Comparison of ENCODE assay signal across 8 cellular contexts in the genomic region with DNA sequence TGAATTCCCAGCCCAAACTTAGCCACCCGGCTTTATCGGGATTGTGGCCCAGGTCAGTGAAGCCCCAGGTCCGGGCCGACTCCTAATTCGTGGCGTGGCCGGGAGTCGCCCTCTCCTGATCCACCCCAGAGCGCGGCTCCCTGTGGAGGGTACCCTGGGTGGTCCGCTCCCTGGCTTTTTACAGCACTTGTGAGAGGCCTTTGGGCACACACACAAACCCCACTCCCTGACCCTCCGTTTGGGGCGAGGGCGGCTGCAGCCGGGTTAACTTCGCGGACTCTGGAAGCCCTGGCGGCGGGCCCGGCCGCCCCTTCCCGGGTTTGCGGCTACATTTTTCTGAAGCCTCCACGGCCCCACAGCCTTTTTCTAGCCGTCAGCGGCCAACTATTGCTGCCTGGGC. TPM values are rescaled to one million over a fixed set of nuclear protein-coding genes. Genes with fewer than 3 reads are reported as not detected.
A peak's percentile ranks its signal among the peaks of the same experiment; 100 is the strongest.
DNase-seq lines count a peak whose midpoint lies in the region; ATAC-seq, FAIRE-seq and TF ChIP-seq lines count a peak whose summit lies in the region.

No MANE protein-coding gene starts in this region.

- peaks cover 0 to 9% (median 3%) of the 10 kb centered on the region in 8 donors for H3K9me3 Mint-ChIP-seq in CD4-positive, alpha-beta memory T cell

- H3K9me2 ChIP-seq in SU-DHL-6 (replicated peaks; ENCODE audit: insufficient read depth, low read length): no peaks in the 10 kb centered on the region

- peak overlapping the region; percentile 68 for H3K27ac ChIP-seq in CD4-positive, alpha-beta memory T cell (ENCODE audit: low read depth, low read length)
- H3K27ac ChIP-seq in SU-DHL-6 (ENCODE audit: low read depth, low read length) (no peak overlapping the region), esophagus muscularis mucosa (replicated peaks in 1 of 4) (peak overlapping the region; percentile 82 to 87 (median 85)), pancreas (peak overlapping the region; percentile 47 to 81 (median 62))

- peaks cover 1% of the 10 kb centered on the region for H3K36me3 ChIP-seq in CD4-positive, alpha-beta memory T cell (ENCODE audit: insufficient read depth, low read length)
- H3K36me3 ChIP-seq in SU-DHL-6 (ENCODE audit: low read length) (no peaks in the 10 kb centered on the region), esophagus muscularis mucosa (peaks cover 0 to 7% (median 3%) of the 10 kb centered on the region in 4 donors), pancreas (no peaks in the 10 kb centered on the region)

- POLR2A ChIA-PET in CD4-positive, alpha-beta memory T cell (lab: Charles Lee; ENCODE audit: partially characterized antibody): interaction anchor here (0.9 to 1.7 kb wide), 8 partner anchors 106 to 534 kb away, joined by 3 to 7 read pairs (median 4); a partner anchor contains a TSS

- no peaks in the 10 kb centered on the region for H3F3A ChIP-seq in SU-DHL-6 (ENCODE audit: insufficient read depth)

- no peak for TF ChIP-seq EP300 in esophagus muscularis mucosa (IDR thresholded peaks at IDR 0.05)

- DNase-seq in CD4-positive, alpha-beta memory T cell: peak in 1 of 5 donors; percentile 2
- DNase-seq in esophagus muscularis mucosa (ENCODE audit: extremely low spot score) (no peak), pancreas (peak in 1 of 6 donors; percentile 55), AML-193 (lab: John Stamatoyannopoulos, UW) (no peak), OCI-M1 (lab: John Stamatoyannopoulos, UW) (no peak)

- H3K36me3 Mint-ChIP-seq in CD4-positive, alpha-beta memory T cell: peaks cover 13 to 34% of the 10 kb centered on the region in 2 donors

- H3K27ac Mint-ChIP-seq in CD4-positive, alpha-beta memory T cell: peak overlapping the region in 4 of 7 donors; percentile 82 to 97 (median 91)

- H3K9me3 ChIP-seq in CD4-positive, alpha-beta memory T cell (ENCODE audit: control insufficient read depth in 1 of 2, low read length in 2 of 2): no peaks in the 10 kb centered on the region
- H3K9me3 ChIP-seq in SU-DHL-6 (ENCODE audit: insufficient read depth, low read length): no peaks in the 10 kb centered on the region
- no peaks in the 10 kb centered on the region for H3K9me3 ChIP-seq in esophagus muscularis mucosa
- H3K9me3 ChIP-seq in pancreas: no peaks in the 10 kb centered on the region

- H3K27me3 Mint-ChIP-seq in CD4-positive, alpha-beta memory T cell: no peaks in the 10 kb centered on the region

- no peak for TF ChIP-seq POLR2A in esophagus muscularis mucosa (IDR thresholded peaks at IDR 0.05; ENCODE audit: low read depth)

- TF ChIP-seq CTCF in SU-DHL-6 (IDR thresholded peaks at IDR 0.05; ENCODE audit: insufficient read depth, low read length, poor library complexity, severe bottlenecking) (no peak), esophagus muscularis mucosa (IDR thresholded peaks at IDR 0.05) (no peak), pancreas (IDR thresholded peaks at IDR 0.05) (no peak)

- peak overlapping the region; percentile 80 to 86 for H3K4me3 ChIP-seq in CD4-positive, alpha-beta memory T cell (ENCODE audit: low read length in 2 of 2)
- H3K4me3 ChIP-seq in SU-DHL-6 (ENCODE audit: insufficient read depth, low read length, poor library complexity, severe bottlenecking) (peak overlapping the region; percentile 55), esophagus muscularis mucosa (peak overlapping the region; percentile 67 to 77 (median 74)), pancreas (peak overlapping the region; percentile 42 to 81 (median 64))

- no peaks in the 10 kb centered on the region for H3K27me3 ChIP-seq in CD4-positive, alpha-beta memory T cell (ENCODE audit: insufficient read depth, low read length)
- no peaks in the 10 kb centered on the region for H3K27me3 ChIP-seq in SU-DHL-6 (ENCODE audit: low read length)
- H3K27me3 ChIP-seq in esophagus muscularis mucosa: no peaks in the 10 kb centered on the region
- H3K27me3 ChIP-seq in pancreas: no peaks in the 10 kb centered on the region

- peaks cover 16% of the 10 kb centered on the region for H3K4me1 ChIP-seq in CD4-positive, alpha-beta memory T cell (ENCODE audit: insufficient read depth, low read length)
- peaks cover 10 to 18% (median 17%) of the 10 kb centered on the region in 4 donors for H3K4me1 ChIP-seq in esophagus muscularis mucosa
- H3K4me1 ChIP-seq in pancreas: peaks cover 0 to 6% (median 0%) of the 10 kb centered on the region in 3 donors

- peak overlapping the region; percentile 57 for H3K9ac ChIP-seq in SU-DHL-6 (ENCODE audit: low read length)

- no peak for FAIRE-seq in pancreas (lab: Jason Lieb, UNC)

- intact Hi-C loops in CD4-positive, alpha-beta memory T cell (cut with micrococcal nuclease): loop anchor here (2.0 to 5.0 kb wide), 3 partner anchors 200 to 930 kb away; a partner anchor contains a TSS
- intact Hi-C loops in esophagus muscularis mucosa (cut with DNase I): loop anchor here (5.0 to 10.0 kb wide), 3 partner anchors 102 to 402 kb away; a partner anchor contains a TSS
- intact Hi-C loops in pancreas (cut with DNase I): no loop called here

- H4K20me1 ChIP-seq in SU-DHL-6 (ENCODE audit: low read depth, low read length): no peaks in the 10 kb centered on the region

- CTCF ChIA-PET in CD4-positive, alpha-beta memory T cell (lab: Charles Lee; ENCODE audit: partially characterized antibody): interaction anchor here (0.7 to 1.7 kb wide), 7 partner anchors 14 to 398 kb away, joined by 3 to 5 read pairs (median 4); a partner anchor contains a TSS

- H3K79me2 ChIP-seq in SU-DHL-6 (ENCODE audit: insufficient read depth, low read length): no peaks in the 10 kb centered on the region

- H3K4me1 Mint-ChIP-seq in CD4-positive, alpha-beta memory T cell: peaks cover 8 to 19% (median 12%) of the 10 kb centered on the region in 4 donors

- ATAC-seq in pancreas: peak in 1 of 4 donors; percentile 2
- ATAC-seq in HG03565 (IDR thresholded peaks at IDR 0.05; ENCODE audit: unreplicated experiment): no peak
- no peak for ATAC-seq in GM21360 (IDR thresholded peaks at IDR 0.05; ENCODE audit: unreplicated experiment)

- 53% methylated on average over 4 of the region's 26 CpGs for WGBS in esophagus muscularis mucosa
- 19 to 28% methylated on average over 26 of the region's 26 CpGs for WGBS in pancreas, 2 donors

- peak overlapping the region; percentile 71 for H3K4me2 ChIP-seq in SU-DHL-6 (ENCODE audit: low read depth, low read length, poor library complexity, severe bottlenecking)

- H2AFZ ChIP-seq in SU-DHL-6 (ENCODE audit: low read depth, low read length, severe bottlenecking): peak overlapping the region; percentile 97

- peak overlapping the region; percentile 91 to 98 (median 96) for H3K4me3 Mint-ChIP-seq in CD4-positive, alpha-beta memory T cell

RNA-seq across cellular contexts. Expression of a gene that starts 56.5 kb away (rescaled TPM):
- 10 to 100 TPM; 18.8 to 20.3 TPM for total RNA-seq in CD4-positive, alpha-beta memory T cell
- 10 to 100 TPM in 1 of 2 donors, 1 to 10 TPM in 1; 7.6 to 11.1 TPM for polyA plus RNA-seq in CD4-positive, alpha-beta memory T cell
- total RNA-seq in esophagus muscularis mucosa: 10 to 100 TPM in 3 of 4 donors, 1 to 10 TPM in 1; 9.1 to 14.7 (median 12.6) TPM
- 1 to 10 TPM; 3.1 to 7.3 (median 5.0) TPM for total RNA-seq in pancreas
- 1 to 10 TPM; 3.6 to 4.6 TPM for polyA plus RNA-seq in pancreas

RNA-seq across cellular contexts. Expression of a gene that starts 56.5 kb away (rescaled TPM):
- 1 to 10 TPM; 8.5 to 9.8 TPM for total RNA-seq in CD4-positive, alpha-beta memory T cell
- 1 to 10 TPM; 2.0 to 4.0 TPM for polyA plus RNA-seq in CD4-positive, alpha-beta memory T cell
- total RNA-seq in esophagus muscularis mucosa: 1 to 10 TPM; 2.5 to 5.4 (median 4.1) TPM
- 1 to 10 TPM in 4 of 6 donors, under 1 TPM in 2; 0.65 to 1.8 (median 1.2) TPM for total RNA-seq in pancreas
- polyA plus RNA-seq in pancreas: under 1 TPM; 0.53 to 0.89 TPM

Comparison
In these comparisons a context has a peak if more than half of its experiments do, and no peak if none do; other contexts are left out.
1. intact Hi-C loops: an anchor here in CD4-positive, alpha-beta memory T cell (2.0 to 5.0 kb wide) and esophagus muscularis mucosa (5.0 to 10.0 kb wide); none called in pancreas.